1 cellular context compared by ENCODE assay signal in the genomic region with DNA sequence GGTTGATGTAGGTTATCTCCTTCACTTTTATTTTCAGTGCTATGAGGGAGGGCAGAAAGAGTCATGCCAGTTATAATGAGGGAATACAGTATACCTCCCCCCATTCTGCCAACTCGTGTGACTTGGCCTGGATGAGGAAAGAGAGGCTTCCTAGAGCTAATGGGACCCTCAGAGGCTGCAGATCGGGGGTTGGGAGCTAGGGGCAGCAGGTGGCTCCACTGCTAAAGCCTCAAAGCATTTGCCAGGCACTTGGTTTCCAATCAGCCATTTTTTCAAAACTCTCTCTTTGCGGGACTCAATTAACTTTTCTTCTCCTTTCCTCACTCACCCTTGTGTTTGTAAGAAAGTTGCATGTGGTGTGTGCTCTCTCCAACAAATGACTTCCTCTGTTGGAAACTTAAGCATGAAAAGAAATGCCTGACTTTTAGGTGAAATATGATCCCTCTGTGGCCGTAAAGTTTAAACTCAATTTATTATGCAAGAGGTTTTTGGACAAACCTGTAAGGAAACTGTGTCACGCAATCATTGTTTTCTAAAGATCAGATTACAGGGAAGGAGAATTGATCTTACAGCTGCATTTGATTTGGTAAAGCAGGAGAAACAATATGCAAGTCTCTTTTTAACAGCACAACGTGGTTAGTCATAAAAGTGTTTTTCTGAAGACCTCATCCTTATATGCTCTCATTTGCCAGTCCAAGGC.
TF ChIP-seq lines count a peak whose summit lies in the region.

No MANE protein-coding gene starts in this region.

TF ChIP-seq in WTC11, 78 proteins besides CTCF, POLR2A, EP300 and RAD21:
- TF ChIP-seq STAT6 (CRISPR knock-in tag; conservative IDR thresholded peaks at IDR 0.05; ENCODE audit: low read depth) (no peak), ZNF671 (CRISPR knock-in tag; IDR thresholded peaks at IDR 0.05) (0 out of 2 replicates have a peak, but pooled peaks have one; percentile 13), NR3C1 (CRISPR knock-in tag; conservative IDR thresholded peaks at IDR 0.05; ENCODE audit: low read depth) (no peak), SMAD4 (CRISPR knock-in tag; IDR thresholded peaks at IDR 0.05) (no peak), ZNF121 (CRISPR knock-in tag; IDR thresholded peaks at IDR 0.05) (no peak), ESRRA (CRISPR knock-in tag; IDR thresholded peaks at IDR 0.05; ENCODE audit: borderline replicate concordance) (no peak), JAZF1 (CRISPR knock-in tag; IDR thresholded peaks at IDR 0.05) (no peak), FOXP1 (CRISPR knock-in tag; IDR thresholded peaks at IDR 0.05; ENCODE audit: borderline replicate concordance) (no peak), KAT7 (CRISPR knock-in tag; IDR thresholded peaks at IDR 0.05; ENCODE audit: borderline replicate concordance) (no peak), AFF4 (CRISPR knock-in tag; IDR thresholded peaks at IDR 0.05; ENCODE audit: borderline replicate concordance) (no peak), ZNF281 (CRISPR knock-in tag; IDR thresholded peaks at IDR 0.05) (no peak), ZNF138 (CRISPR knock-in tag; conservative IDR thresholded peaks at IDR 0.05) (no peak), ZNF532 (CRISPR knock-in tag; IDR thresholded peaks at IDR 0.05; ENCODE audit: borderline replicate concordance) (0 out of 2 replicates have a peak, but pooled peaks have one; percentile 9), E2F5 (CRISPR knock-in tag; IDR thresholded peaks at IDR 0.05) (no peak), ETV6 (CRISPR knock-in tag; IDR thresholded peaks at IDR 0.05) (no peak), ZBTB21 (CRISPR knock-in tag; IDR thresholded peaks at IDR 0.05; ENCODE audit: borderline replicate concordance) (no peak)
- TF ChIP-seq, protein P1, sequence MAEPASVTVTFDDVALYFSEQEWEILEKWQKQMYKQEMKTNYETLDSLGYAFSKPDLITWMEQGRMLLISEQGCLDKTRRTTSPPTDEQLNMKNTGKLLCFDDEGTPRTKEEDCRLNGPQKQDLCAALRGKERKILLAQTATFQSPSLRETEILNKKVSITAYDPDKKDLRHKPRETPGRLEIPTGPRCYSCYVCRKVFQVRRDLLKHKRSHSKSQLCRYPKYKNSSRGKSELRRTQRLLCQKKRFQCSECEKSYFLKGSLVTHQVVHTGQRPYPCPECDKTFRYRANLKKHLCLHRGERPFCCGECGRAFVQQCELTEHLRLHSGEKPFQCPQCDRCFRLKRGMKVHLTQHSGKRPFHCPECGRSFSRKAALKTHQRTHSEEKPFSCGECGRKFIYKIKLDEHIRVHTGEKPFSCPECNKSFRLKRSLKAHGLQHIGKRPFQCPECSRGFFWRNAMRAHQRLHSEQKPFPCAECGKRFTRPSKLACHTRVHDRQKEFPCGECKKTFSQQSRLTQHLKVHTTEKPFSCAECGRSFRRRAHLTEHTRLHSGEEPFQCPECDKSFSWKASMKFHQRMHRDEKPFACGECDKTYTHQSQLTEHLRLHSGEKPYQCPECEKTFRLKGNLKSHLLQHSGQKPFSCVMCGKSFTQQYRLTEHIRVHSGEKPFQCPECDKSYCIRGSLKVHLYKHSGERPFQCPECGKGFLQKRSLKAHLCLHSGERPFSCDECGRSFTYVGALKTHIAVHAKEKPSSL (CRISPR knock-in tag; conservative IDR thresholded peaks at IDR 0.05): peak; percentile 72; the same call in 1 of the 2 replicates
